2 cellular contexts compared by ENCODE assay signal in the genomic region with DNA sequence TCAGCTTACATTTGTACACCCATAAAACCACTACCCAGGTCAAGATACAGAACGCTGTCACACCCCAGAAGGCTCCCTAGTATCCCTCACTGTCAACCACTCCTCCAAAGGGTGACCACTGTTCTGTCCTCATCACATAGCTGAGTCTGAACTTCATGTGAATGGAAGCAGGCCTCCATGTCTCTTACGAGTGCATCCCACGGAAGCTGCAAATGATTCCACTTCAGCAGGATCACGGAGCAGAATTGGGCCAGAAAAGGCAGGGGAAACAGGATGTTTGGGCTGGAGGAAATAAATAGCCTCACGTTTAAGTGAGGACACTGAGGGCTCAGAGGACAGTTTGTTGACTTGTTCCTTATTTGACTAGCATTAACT.
TF ChIP-seq lines count a peak whose summit lies in the region.

No MANE protein-coding gene starts in this region.

TF ChIP-seq in IMR-90, 13 proteins besides CTCF, POLR2A, EP300 and RAD21:
- TF ChIP-seq BHLHE40 (IDR thresholded peaks at IDR 0.05; ENCODE audit: low read depth, low read length) (no peak), FOS (IDR thresholded peaks at IDR 0.05; ENCODE audit: low read depth, low read length) (no peak), RFX5 (IDR thresholded peaks at IDR 0.05; ENCODE audit: low read depth, low read length) (no peak), CHD1 (IDR thresholded peaks at IDR 0.05; ENCODE audit: low read depth, low read length) (no peak), MAZ (IDR thresholded peaks at IDR 0.05; ENCODE audit: borderline replicate concordance, low read depth, low read length) (no peak), SMC3 (IDR thresholded peaks at IDR 0.05; ENCODE audit: low read depth, low read length) (no peak), MAFK (IDR thresholded peaks at IDR 0.05; ENCODE audit: low read depth, low read length) (no peak)
- TF ChIP-seq, protein P1, sequence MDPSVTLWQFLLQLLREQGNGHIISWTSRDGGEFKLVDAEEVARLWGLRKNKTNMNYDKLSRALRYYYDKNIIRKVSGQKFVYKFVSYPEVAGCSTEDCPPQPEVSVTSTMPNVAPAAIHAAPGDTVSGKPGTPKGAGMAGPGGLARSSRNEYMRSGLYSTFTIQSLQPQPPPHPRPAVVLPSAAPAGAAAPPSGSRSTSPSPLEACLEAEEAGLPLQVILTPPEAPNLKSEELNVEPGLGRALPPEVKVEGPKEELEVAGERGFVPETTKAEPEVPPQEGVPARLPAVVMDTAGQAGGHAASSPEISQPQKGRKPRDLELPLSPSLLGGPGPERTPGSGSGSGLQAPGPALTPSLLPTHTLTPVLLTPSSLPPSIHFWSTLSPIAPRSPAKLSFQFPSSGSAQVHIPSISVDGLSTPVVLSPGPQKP (IDR thresholded peaks at IDR 0.05; ENCODE audit: borderline replicate concordance, low read depth, low read length) = no peak

TF ChIP-seq in SK-N-SH treated with all-trans-retinoic acid at 6 μM for 48 hours, 23 proteins besides CTCF, POLR2A, EP300 and RAD21:
- TF ChIP-seq ZC3H10 (CRISPR knock-in tag; IDR thresholded peaks at IDR 0.05) (no peak), ISL1 (CRISPR knock-in tag; IDR thresholded peaks at IDR 0.05) (no peak), ZNF565 (CRISPR knock-in tag; conservative IDR thresholded peaks at IDR 0.05; ENCODE audit: low read depth) (no peak), GLIS3 (CRISPR knock-in tag; IDR thresholded peaks at IDR 0.05) (no peak), BACH2 (CRISPR knock-in tag; IDR thresholded peaks at IDR 0.05; ENCODE audit: borderline replicate concordance) (no peak), RARB (CRISPR knock-in tag; IDR thresholded peaks at IDR 0.05) (no peak), CSDC2 (CRISPR knock-in tag; IDR thresholded peaks at IDR 0.05) (no peak), ZFP30 (CRISPR knock-in tag; IDR thresholded peaks at IDR 0.05) (no peak)
- TF ChIP-seq, protein P2, sequence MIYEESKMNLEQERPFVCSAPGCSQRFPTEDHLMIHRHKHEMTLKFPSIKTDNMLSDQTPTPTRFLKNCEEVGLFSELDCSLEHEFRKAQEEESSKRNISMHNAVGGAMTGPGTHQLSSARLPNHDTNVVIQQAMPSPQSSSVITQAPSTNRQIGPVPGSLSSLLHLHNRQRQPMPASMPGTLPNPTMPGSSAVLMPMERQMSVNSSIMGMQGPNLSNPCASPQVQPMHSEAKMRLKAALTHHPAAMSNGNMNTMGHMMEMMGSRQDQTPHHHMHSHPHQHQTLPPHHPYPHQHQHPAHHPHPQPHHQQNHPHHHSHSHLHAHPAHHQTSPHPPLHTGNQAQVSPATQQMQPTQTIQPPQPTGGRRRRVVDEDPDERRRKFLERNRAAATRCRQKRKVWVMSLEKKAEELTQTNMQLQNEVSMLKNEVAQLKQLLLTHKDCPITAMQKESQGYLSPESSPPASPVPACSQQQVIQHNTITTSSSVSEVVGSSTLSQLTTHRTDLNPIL (CRISPR knock-in tag; IDR thresholded peaks at IDR 0.05; ENCODE audit: low read depth) = no peak
TF ChIP-seq in SK-N-SH treated with all-trans-retinoic acid at 6 μM for 48 hours: peak in this region for 0.
